ENCODE assay signal across 27 cellular contexts in genomic region chr6:13096084-13096483, GRCh38.
"Had no signal": no experiment of that assay in that cellular context is flagged by ENCODE, and none has a peak within 500 bp of the region (broad histone marks: within the 10 kb centered on the region; RNA-seq: fewer than 3 reads in every experiment).

No MANE protein-coding gene starts in this region.

- H3K36me3 ChIP-seq: breast epithelium, SJSA1 had no signal

- ATAC-seq: activated CD4-positive, alpha-beta T cell treated with anti-CD3 and anti-CD28 coated beads for 36 hours; activated CD8-positive, alpha-beta memory T cell treated with anti-CD3 and anti-CD28 coated beads, Interleukin-2, amount 10 ng/mL, durations not matched to agents 7 days and 5 days; activated naive CD8-positive, alpha-beta T cell treated with anti-CD3 and anti-CD28 coated beads, Interleukin-2, amount 50 U/mL, for 24 hours had no signal

- H3K27me3 ChIP-seq: breast epithelium, SJSA1 had no signal

- H3K27ac ChIP-seq: breast epithelium, KMS-11, SJSA1 had no signal

- DNase-seq: activated CD4-positive, alpha-beta memory T cell treated with anti-CD3 and anti-CD28 coated beads for 36 hours; activated CD4-positive, alpha-beta T cell treated with anti-CD3 and anti-CD28 coated beads for 36 hours; activated CD4-positive, alpha-beta T cell treated with anti-CD3 and anti-CD28 coated beads, Interleukin-2, amount 50 U/mL, for 1 hour; activated CD8-positive, alpha-beta memory T cell treated with anti-CD3 and anti-CD28 coated beads, Interleukin-2, amount 10 ng/mL, durations not matched to agents 7 days and 5 days; activated CD8-positive, alpha-beta memory T cell treated with anti-CD3 and anti-CD28 coated beads, Interleukin-2, amount 50 U/mL, for 48 hours; activated effector memory CD4-positive, alpha-beta T cell treated with Interleukin-2 at 50 U/mL for 16 hours; activated naive CD4-positive, alpha-beta T cell treated with anti-CD3 and anti-CD28 coated beads, Interleukin-2, amount 10 ng/mL, durations not matched to agents 7 days and 5 days; activated naive CD8-positive, alpha-beta T cell treated with anti-CD3 and anti-CD28 coated beads, Interleukin-2, amount 50 U/mL, for 24 hours; activated T-cell treated with anti-CD3 and anti-CD28 coated beads, Interleukin-2, amount 50 U/mL, for 48 hours; anterior cingulate cortex; MM.1S; MV-4-11; NCI-H1092; NCI-H1436 treated with DMSO at 0.1 percent for 48 hours; NCI-H187; NCI-H2029 treated with DMSO at 0.1 percent for 48 hours; NCI-H2107; NCI-H2171; NCI-H510A; NCI-H526; NCI-H748 treated with DMSO at 0.1 percent for 48 hours; NK-92 treated with Interleukin-12 subunit alpha and Interleukin-12 subunit beta, amount 100 ng/mL, for 24 hours; SHP77 treated with DMSO at 0.1 percent for 48 hours; SK-N-SH had no signal

- H3K4me1 ChIP-seq: breast epithelium, SJSA1 had no signal

- H3K9me3 ChIP-seq: breast epithelium, SJSA1, SK-N-SH had no signal

- H3K4me3 ChIP-seq: breast epithelium, SJSA1 had no signal
